In the genomic region with DNA sequence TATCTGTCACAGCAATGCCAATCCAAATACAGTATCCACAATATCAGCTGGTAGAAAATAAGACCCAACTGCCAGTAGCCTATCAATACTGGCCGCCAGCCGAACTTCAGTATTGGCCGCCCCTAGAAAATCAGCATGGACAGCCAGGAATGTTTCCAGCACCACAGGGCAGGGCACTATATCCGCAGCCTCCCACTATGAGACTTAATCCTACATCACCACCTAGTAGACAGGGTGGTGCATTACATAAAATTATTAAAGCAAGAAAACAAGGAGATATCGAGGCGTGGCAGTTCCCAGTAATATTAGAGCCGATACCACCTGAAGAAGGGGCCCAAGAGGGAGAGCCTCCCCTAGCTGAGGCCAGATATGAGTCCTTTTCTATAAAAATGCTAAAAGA, we compare ENCODE assay signal across 11 cellular contexts.
A peak's percentile ranks its signal among the peaks of the same experiment; 100 is the strongest.
DNase-seq lines count a peak whose midpoint lies in the region; ATAC-seq, FAIRE-seq and TF ChIP-seq lines count a peak whose summit lies in the region.
"Had no signal": no experiment of that assay in that cellular context is flagged by ENCODE, and none has a peak within 500 bp of the region (broad histone marks: within the 10 kb centered on the region; RNA-seq: fewer than 3 reads in every experiment).

No MANE protein-coding gene starts in this region.

- ATAC-seq in HepG2, result peak; percentile 41; the same call in 1 of the 3 replicates
- no peak for ATAC-seq in HG03442 (IDR thresholded peaks at IDR 0.05; ENCODE audit: unreplicated experiment)
- ATAC-seq in HG03095 (IDR thresholded peaks at IDR 0.05; ENCODE audit: unreplicated experiment), result no peak
- ATAC-seq: right cardiac atrium had no signal

- peaks cover 3% of the 10 kb centered on the region for H3K27me3 Mint-ChIP-seq in brain

- POLR2A ChIA-PET in HepG2 (lab: Yijun Ruan, JAX), result no interaction called here

- H4K20me1 ChIP-seq in HepG2 (ENCODE audit: insufficient read depth, low read length), result no peaks in the 10 kb centered on the region

- no peak for TF ChIP-seq EP300 in Ishikawa (IDR thresholded peaks at IDR 0.05; ENCODE audit: borderline replicate concordance)
- no peak for TF ChIP-seq EP300 in HepG2 (IDR thresholded peaks at IDR 0.05; ENCODE audit: low read depth in 2 of 2, low read length in 2 of 2)
- TF ChIP-seq EP300 in HepG2 (CRISPR knock-in tag; IDR thresholded peaks at IDR 0.05; ENCODE audit: borderline replicate concordance), result no peak

- no peaks in the 10 kb centered on the region for H3K36me3 ChIP-seq in HepG2 (replicated peaks in 1 of 2; ENCODE audit: control insufficient read depth in 1 of 2, insufficient read depth in 2 of 2, low read length in 2 of 2)

- 36% methylated on average over 7 of the region's 7 CpGs for WGBS in HepG2 (ENCODE audit: low lambda C conversion rate)

- TF ChIP-seq RAD21 in Ishikawa (IDR thresholded peaks at IDR 0.05; ENCODE audit: low read depth) (peak; percentile 56), HepG2 (CRISPR knock-in tag; IDR thresholded peaks at IDR 0.05) (no peak)

- H3K4me3 Mint-ChIP-seq in brain, result peak overlapping the region; percentile 3 to 67 (median 30)

- H3K27ac Mint-ChIP-seq in brain, result peak overlapping the region in 3 of 5 experiments; percentile 11 to 40 (median 39)

- DNase-seq in AG08396 (ENCODE audit: low spot score) (peak; percentile 27), HepG2 (ENCODE audit: low spot score) (peak; percentile 30), NCI-H82 treated with DMSO at 0.1 percent for 48 hours (lab: John Stamatoyannopoulos, UW; ENCODE audit: unreplicated experiment) (no peak)
- DNase-seq in activated naive CD4-positive, alpha-beta T cell (lab: John Stamatoyannopoulos, UW), result no peak
- DNase-seq: mesendoderm, MM.1S, right cardiac atrium had no signal

- TF ChIP-seq CTCF in brain (conservative IDR thresholded peaks at IDR 0.05), result peak; percentile 59 to 66
- TF ChIP-seq CTCF in HepG2 (CRISPR knock-in tag; IDR thresholded peaks at IDR 0.05), result peak; percentile 67

- H3K27me3 ChIP-seq in HepG2 (ENCODE audit: control insufficient read depth in 1 of 2, insufficient read depth in 2 of 2, low read length in 2 of 2), result no peaks in the 10 kb centered on the region

- H2AFZ ChIP-seq in HepG2 (ENCODE audit: low read length), result no peak overlapping the region

- intact Hi-C loops in HepG2 (cut with micrococcal nuclease; ENCODE audit: unreplicated experiment), result no loop called here

- H3K79me2 ChIP-seq in HepG2 (ENCODE audit: insufficient read depth, low read length), result no peaks in the 10 kb centered on the region

- no peak for FAIRE-seq in HepG2 (lab: Jason Lieb, UNC)

- CTCF ChIA-PET in HepG2 (lab: Yijun Ruan, JAX; ENCODE audit: low intra/inter-chr PET ratio, low total read pairs), result no interaction called here

- in situ Hi-C loops in HepG2 (cut with HindIII; ENCODE audit: extremely low pct_ligation_motif_present, low pct_unique_long_range_greater_than_20kb), result no loop called here

- no peak overlapping the region for H3K4me3 ChIP-seq in HepG2 (replicated peaks in 1 of 3; ENCODE audit: insufficient read depth in 1 of 3, low read depth in 2 of 3, low read length in 3 of 3)

- BruUV-seq in HepG2 (replicated peaks; lab: Mats Ljungman, UMichigan), result no TSS peak

- no peak for TF ChIP-seq POLR2A in HepG2 (IDR thresholded peaks at IDR 0.05; ENCODE audit: insufficient read depth in 1 of 2, low read depth in 2 of 2, low read length in 2 of 2)

- peaks cover 6% of the 10 kb centered on the region for H3K4me1 Mint-ChIP-seq in brain

- H3K9ac ChIP-seq in HepG2 (ENCODE audit: insufficient read depth, low read depth, low read length), result no peak overlapping the region

- H3K4me1 ChIP-seq in HepG2 (ENCODE audit: insufficient read depth, low read length), result no peaks in the 10 kb centered on the region

- H3K9me3 Mint-ChIP-seq in brain, result no peaks in the 10 kb centered on the region

- H3K9me3 ChIP-seq in HepG2 (ENCODE audit: low read length), result peaks cover 62% of the 10 kb centered on the region

- no peaks in the 10 kb centered on the region for H3K36me3 Mint-ChIP-seq in brain

- H3K27ac ChIP-seq in HepG2 (ENCODE audit: extremely low read length, insufficient read depth, low read length), result no peak overlapping the region

- no peak overlapping the region for H3K4me2 ChIP-seq in HepG2 (ENCODE audit: low read depth, low read length)

TF ChIP-seq in Ishikawa, 13 proteins besides CTCF, POLR2A, EP300 and RAD21 (continues in another document):
- TF ChIP-seq FOXM1 (IDR thresholded peaks at IDR 0.05; ENCODE audit: borderline replicate concordance, low read depth) (no peak), YY1 (IDR thresholded peaks at IDR 0.05; ENCODE audit: low read depth) (no peak), TAF1 (IDR thresholded peaks at IDR 0.05; ENCODE audit: low read depth) (no peak), TEAD4 (IDR thresholded peaks at IDR 0.05) (no peak), ZBTB7A (IDR thresholded peaks at IDR 0.05; ENCODE audit: low read depth) (no peak), USF1 (IDR thresholded peaks at IDR 0.05) (no peak), CREB1 (IDR thresholded peaks at IDR 0.05; ENCODE audit: low read depth) (no peak), CEBPB (IDR thresholded peaks at IDR 0.05) (no peak), NFIC (IDR thresholded peaks at IDR 0.05) (no peak)

TF ChIP-seq in HepG2, 621 proteins besides CTCF, POLR2A, EP300 and RAD21:
- TF ChIP-seq STAG1 (CRISPR knock-in tag; IDR thresholded peaks at IDR 0.05) (peak; percentile 79), ATF7 (IDR thresholded peaks at IDR 0.05) (no peak), ATF7 (CRISPR knock-in tag; IDR thresholded peaks at IDR 0.05) (no peak), TAF1 (CRISPR knock-in tag; IDR thresholded peaks at IDR 0.05) (no peak), SMC3 (IDR thresholded peaks at IDR 0.05; ENCODE audit: low read length) (peak; percentile 17; the same call in 1 of the 2 replicates)

Comparison
In these comparisons a context has a peak if more than half of its experiments do, and no peak if none do; other contexts are left out.
1. DNase-seq: peak in AG08396 (single experiment) and HepG2 (single experiment); none in NCI-H82 treated with DMSO at 0.1 percent for 48 hours (single experiment) and activated naive CD4-positive, alpha-beta T cell (0 of 4).